1 cellular context compared by ENCODE assay signal in genomic region chr3:183812746-183813445, GRCh38.
TF ChIP-seq lines count a peak whose summit lies in the region.

No MANE protein-coding gene starts in this region.

TF ChIP-seq in HepG2, 621 proteins besides CTCF, POLR2A, EP300 and RAD21 (continued from another document):
- no peak for TF ChIP-seq PPARG (CRISPR knock-in tag; conservative IDR thresholded peaks at IDR 0.05)
